ENCODE assay signal across 10 cellular contexts in genomic region chr20:50259705-50260479, GRCh38.
DNase-seq lines count a peak whose midpoint lies in the region; ATAC-seq and TF ChIP-seq lines count a peak whose summit lies in the region.
"Had no signal": no experiment of that assay in that cellular context is flagged by ENCODE, and none has a peak within 500 bp of the region (broad histone marks: within the 10 kb centered on the region; RNA-seq: fewer than 3 reads in every experiment).

No MANE protein-coding gene starts in this region.

- peak overlapping the region; percentile 1 for H4K8ac ChIP-seq in trophoblast cell (ENCODE audit: low read depth, low read length)

- H3K36me3 ChIP-seq in PC-3 (ENCODE audit: low read depth, low read length) (no peaks in the 10 kb centered on the region), fibroblast of lung (ENCODE audit: control insufficient read depth, insufficient read depth, low read length) (no peaks in the 10 kb centered on the region), trophoblast cell (ENCODE audit: control insufficient read depth in 1 of 2, insufficient read depth in 2 of 2, low read length in 2 of 2) (no peaks in the 10 kb centered on the region), WERI-Rb-1 (no peaks in the 10 kb centered on the region), MM.1S (replicated peaks; ENCODE audit: insufficient read depth, low read length) (no peaks in the 10 kb centered on the region)
- H3K36me3 ChIP-seq: HAP-1 had no signal

- H3K4me1 ChIP-seq in PC-3 (ENCODE audit: insufficient read depth, low read length) (peaks cover 16% of the 10 kb centered on the region), fibroblast of lung (ENCODE audit: control insufficient read depth, extremely low read depth, insufficient read depth, low read length) (peaks cover 12% of the 10 kb centered on the region), trophoblast cell (ENCODE audit: control insufficient read depth in 1 of 2, insufficient read depth in 2 of 2, low read length in 2 of 2) (peaks cover 9 to 11% of the 10 kb centered on the region in 2 experiments), MM.1S (ENCODE audit: low read length) (no peaks in the 10 kb centered on the region)
- H3K4me1 ChIP-seq: HAP-1 had no signal

- H3K27ac ChIP-seq in PC-3 (ENCODE audit: low read length) (no peak overlapping the region), fibroblast of lung (ENCODE audit: insufficient read depth, low read length) (no peak overlapping the region), trophoblast cell (ENCODE audit: low read depth, low read length) (no peak overlapping the region), WERI-Rb-1 (no peak overlapping the region), MM.1S (ENCODE audit: low read length) (no peak overlapping the region)

- H4K12ac ChIP-seq in trophoblast cell (ENCODE audit: low read depth, low read length), result no peak overlapping the region

- H3K27me3 ChIP-seq in PC-3 (ENCODE audit: low read length) (no peaks in the 10 kb centered on the region), fibroblast of lung (ENCODE audit: control insufficient read depth, insufficient read depth, low read length) (no peaks in the 10 kb centered on the region), trophoblast cell (ENCODE audit: insufficient read depth, low read length) (no peaks in the 10 kb centered on the region), WERI-Rb-1 (ENCODE audit: insufficient read depth, low read depth, severe bottlenecking) (no peaks in the 10 kb centered on the region), MM.1S (replicated peaks; ENCODE audit: insufficient read depth, low read length) (peaks cover 29% of the 10 kb centered on the region)

- no peak overlapping the region for H3K18ac ChIP-seq in trophoblast cell (ENCODE audit: low read length)

- in situ Hi-C loops in Caki2 (cut with HindIII; ENCODE audit: low pct_unique_long_range_greater_than_20kb, low sequenced_read_pairs), result no loop called here
- in situ Hi-C loops in G401 (cut with HindIII; ENCODE audit: low sequenced_read_pairs), result no loop called here

- no CpG with 5 or more reads among the region's 9 CpGs for WGBS in trophoblast cell (ENCODE audit: extremely low coverage, insufficient coverage, insufficient read length)

- H3K9me2 ChIP-seq in PC-3 (replicated peaks; ENCODE audit: low read length), result no peaks in the 10 kb centered on the region
- no peaks in the 10 kb centered on the region for H3K9me2 ChIP-seq in MM.1S (replicated peaks; ENCODE audit: insufficient read depth, low read length)

- no peak overlapping the region for H3K4me2 ChIP-seq in PC-3 (ENCODE audit: low read length)
- no peak overlapping the region for H3K4me2 ChIP-seq in fibroblast of lung (ENCODE audit: extremely low read depth, insufficient read depth, low read length)
- no peak overlapping the region for H3K4me2 ChIP-seq in trophoblast cell (ENCODE audit: low read length)
- no peak overlapping the region for H3K4me2 ChIP-seq in MM.1S (ENCODE audit: low read depth, low read length)

- H4K91ac ChIP-seq in trophoblast cell (ENCODE audit: low read depth, low read length), result peak overlapping the region; percentile 8

- H3K14ac ChIP-seq in trophoblast cell (ENCODE audit: low read length), result no peak overlapping the region

- CTCF ChIA-PET in PC-3 (lab: Charles Lee), result no interaction called here

- no peak for TF ChIP-seq CTCF in PC-3 (conservative IDR thresholded peaks at IDR 0.05; ENCODE audit: low read depth, low read length)
- no peak for TF ChIP-seq CTCF in fibroblast of lung (conservative IDR thresholded peaks at IDR 0.05 in 1 of 2, IDR thresholded peaks at IDR 0.05 in 1 of 2; ENCODE audit: low read depth in 1 of 2, low read length in 2 of 2)
- no peak for TF ChIP-seq CTCF in WERI-Rb-1 (IDR thresholded peaks at IDR 0.05; ENCODE audit: low read depth, low read length)
- no peak for TF ChIP-seq CTCF in MM.1S (IDR thresholded peaks at IDR 0.05; ENCODE audit: low read length)

- POLR2A ChIA-PET in PC-3 (lab: Charles Lee; ENCODE audit: unreplicated experiment), result no interaction called here

- BruUV-seq in PC-3 (replicated peaks; lab: Mats Ljungman, UMichigan), result no TSS peak

- H3K79me1 ChIP-seq in trophoblast cell (ENCODE audit: low read length), result peaks cover 10% of the 10 kb centered on the region

- peak overlapping the region; percentile 22 for H2AK5ac ChIP-seq in trophoblast cell (ENCODE audit: low read length)

- no peak overlapping the region for H3K9ac ChIP-seq in PC-3 (ENCODE audit: low read length)
- no peak overlapping the region for H3K9ac ChIP-seq in fibroblast of lung (ENCODE audit: insufficient read depth, low read length)
- H3K9ac ChIP-seq in trophoblast cell (ENCODE audit: low read length), result no peak overlapping the region
- no peak overlapping the region for H3K9ac ChIP-seq in MM.1S (ENCODE audit: low read length)

- H2BK12ac ChIP-seq in trophoblast cell (ENCODE audit: low read length), result peak overlapping the region; percentile 23

- H2BK120ac ChIP-seq in trophoblast cell (ENCODE audit: insufficient read depth, low read length, poor library complexity), result no peak overlapping the region

- H3F3A ChIP-seq in PC-3 (ENCODE audit: low read length, unreplicated experiment) (no peaks in the 10 kb centered on the region), MM.1S (ENCODE audit: insufficient read depth, low read length) (no peaks in the 10 kb centered on the region)

- H3K79me2 ChIP-seq in PC-3 (ENCODE audit: low read length), result no peaks in the 10 kb centered on the region
- no peaks in the 10 kb centered on the region for H3K79me2 ChIP-seq in fibroblast of lung (ENCODE audit: control insufficient read depth, insufficient read depth, low read length)
- peaks cover 3% of the 10 kb centered on the region for H3K79me2 ChIP-seq in trophoblast cell (ENCODE audit: control insufficient read depth, insufficient read depth, low read length, poor library complexity)
- no peaks in the 10 kb centered on the region for H3K79me2 ChIP-seq in MM.1S (ENCODE audit: low read length)

- H3K23ac ChIP-seq in trophoblast cell (ENCODE audit: low read length), result no peak overlapping the region

- H2BK5ac ChIP-seq in trophoblast cell (ENCODE audit: low read depth, low read length, poor library complexity), result no peak overlapping the region

- peak; percentile 48 for DNase-seq in Caki2 (ENCODE audit: low read depth)
- no peak for DNase-seq in PC-3
- DNase-seq in fibroblast of lung (ENCODE audit: low read depth in 2 of 2), result no peak
- DNase-seq in trophoblast cell, result no peak
- DNase-seq in GDM1 (lab: John Stamatoyannopoulos, UW), result no peak
- DNase-seq in G401 (ENCODE audit: low spot score), result no peak
- DNase-seq in WERI-Rb-1, result no peak
- DNase-seq in MM.1S, result no peak
- DNase-seq: NCI-H226 had no signal

- H3K9me3 ChIP-seq in PC-3 (ENCODE audit: low read length), result no peaks in the 10 kb centered on the region
- no peaks in the 10 kb centered on the region for H3K9me3 ChIP-seq in fibroblast of lung (ENCODE audit: control insufficient read depth, insufficient read depth, low read depth, low read length)
- no peaks in the 10 kb centered on the region for H3K9me3 ChIP-seq in trophoblast cell (ENCODE audit: insufficient read depth, low read depth, low read length)
- no peaks in the 10 kb centered on the region for H3K9me3 ChIP-seq in WERI-Rb-1 (ENCODE audit: severe bottlenecking)
- no peaks in the 10 kb centered on the region for H3K9me3 ChIP-seq in MM.1S (replicated peaks; ENCODE audit: insufficient read depth, low read length)
- H3K9me3 ChIP-seq: HAP-1 had no signal

- no peak overlapping the region for H3K4ac ChIP-seq in trophoblast cell (ENCODE audit: low read depth, low read length)

- H3K4me3 ChIP-seq in PC-3 (ENCODE audit: low read length) (no peak overlapping the region), fibroblast of lung (replicated peaks in 1 of 4; ENCODE audit: control extremely low read depth in 1 of 4, insufficient read depth in 1 of 4, low read depth in 3 of 4, low read length in 4 of 4) (no peak overlapping the region), trophoblast cell (ENCODE audit: low read depth, low read length) (no peak overlapping the region), WERI-Rb-1 (ENCODE audit: low read depth, low read length) (no peak overlapping the region), MM.1S (ENCODE audit: low read length) (no peak overlapping the region)
- H3K4me3 ChIP-seq: HAP-1 had no signal

- H4K20me1 ChIP-seq in PC-3 (ENCODE audit: low read length) (no peaks in the 10 kb centered on the region), fibroblast of lung (ENCODE audit: control insufficient read depth, extremely low read depth, insufficient read depth, low read length) (no peaks in the 10 kb centered on the region), MM.1S (ENCODE audit: insufficient read depth, low read length) (no peaks in the 10 kb centered on the region)

- ATAC-seq in PC-3, result no peak

- intact Hi-C loops in PC-3 (cut with micrococcal nuclease), result no loop called here

- H2AFZ ChIP-seq in PC-3 (ENCODE audit: low read length), result peak overlapping the region; percentile 24; the same call in 1 of the 2 replicates
- H2AFZ ChIP-seq in fibroblast of lung (ENCODE audit: low read length), result peak overlapping the region; percentile 83
- H2AFZ ChIP-seq in trophoblast cell (ENCODE audit: insufficient read depth, low read length, poor library complexity), result no peak overlapping the region
- H2AFZ ChIP-seq in MM.1S (ENCODE audit: low read length), result no peak overlapping the region

Comparison
In these comparisons a context has a peak if more than half of its experiments do, and no peak if none do; other contexts are left out.
1. H2AFZ ChIP-seq: peak in PC-3 (single experiment) and fibroblast of lung (single experiment); none in trophoblast cell (single experiment) and MM.1S (single experiment).